In the genomic region with DNA sequence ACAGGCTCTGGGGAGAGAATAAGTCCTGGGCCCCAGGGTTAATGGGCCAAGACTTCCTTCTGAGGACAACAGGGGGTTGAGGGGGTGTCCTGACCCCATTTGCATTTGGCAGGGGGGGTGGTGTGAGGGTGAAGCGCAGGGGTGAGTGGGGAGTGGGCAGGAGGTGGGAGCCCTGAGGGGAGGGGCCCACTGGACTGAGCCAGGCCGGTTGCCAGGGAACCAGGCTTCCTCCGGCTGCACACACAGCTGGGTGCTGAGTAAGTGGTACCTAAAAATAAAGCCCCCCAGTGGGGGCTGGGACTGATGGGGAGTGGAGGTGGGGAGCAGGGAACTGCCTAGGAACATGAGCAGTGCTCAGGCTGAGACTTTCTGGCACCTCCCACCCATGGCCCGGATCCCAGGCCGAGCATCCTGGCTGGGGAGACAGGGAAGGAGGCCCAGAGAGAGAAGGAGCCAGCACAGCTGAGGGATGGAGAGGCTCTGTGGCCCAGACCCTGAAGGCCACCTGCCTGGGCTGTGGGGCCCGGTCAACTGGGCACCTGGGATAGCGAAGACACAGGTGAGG, we compare ENCODE assay signal across 17 cellular contexts. TPM values are rescaled to one million over a fixed set of nuclear protein-coding genes. Genes with fewer than 3 reads are reported as not detected.
DNase-seq lines count a peak whose midpoint lies in the region; ATAC-seq and TF ChIP-seq lines count a peak whose summit lies in the region.
"Had no signal": no experiment of that assay in that cellular context is flagged by ENCODE, and none has a peak within 500 bp of the region (broad histone marks: within the 10 kb centered on the region; RNA-seq: fewer than 3 reads in every experiment).

No MANE protein-coding gene starts in this region.

- H3K36me3 ChIP-seq in IMR-90 (ENCODE audit: control insufficient read depth, insufficient read depth, low read length) (no peaks in the 10 kb centered on the region), trophoblast cell (ENCODE audit: control insufficient read depth in 1 of 2, insufficient read depth in 2 of 2, low read length in 2 of 2) (no peaks in the 10 kb centered on the region)
- H3K36me3 ChIP-seq: transverse colon had no signal

- BruUV-seq in IMR-90 (replicated peaks; lab: Mats Ljungman, UMichigan), result no TSS peak

- H3K79me1 ChIP-seq in IMR-90 (ENCODE audit: low read depth in 1 of 2, low read length in 2 of 2) (no peaks in the 10 kb centered on the region), trophoblast cell (ENCODE audit: low read length) (no peaks in the 10 kb centered on the region)

- H2BK15ac ChIP-seq in IMR-90 (ENCODE audit: low read depth, low read length), result no peak overlapping the region

- H2BK5ac ChIP-seq in IMR-90 (ENCODE audit: low read depth, low read length, poor library complexity, severe bottlenecking) (no peak overlapping the region), trophoblast cell (ENCODE audit: low read depth, low read length, poor library complexity) (no peak overlapping the region)

- TF ChIP-seq CTCF in IMR-90 (conservative IDR thresholded peaks at IDR 0.05; ENCODE audit: low read depth, low read length) (no peak), glutamatergic neuron (IDR thresholded peaks at IDR 0.05; ENCODE audit: partially characterized antibody, unreplicated experiment) (no peak)

- H2BK20ac ChIP-seq in IMR-90 (ENCODE audit: low read depth, low read length), result no peak overlapping the region

- H3K9me3 ChIP-seq in IMR-90 (ENCODE audit: control insufficient read depth, insufficient read depth, low read length) (no peaks in the 10 kb centered on the region), trophoblast cell (ENCODE audit: insufficient read depth, low read depth, low read length) (peaks cover 4% of the 10 kb centered on the region)
- H3K9me3 ChIP-seq: transverse colon had no signal

- no peak overlapping the region for H4K8ac ChIP-seq in IMR-90 (ENCODE audit: low read depth in 2 of 2, low read length in 2 of 2)
- no peak overlapping the region for H4K8ac ChIP-seq in trophoblast cell (ENCODE audit: low read depth, low read length)

- H2AFZ ChIP-seq in IMR-90 (replicated peaks; ENCODE audit: low read length, poor library complexity), result no peak overlapping the region
- no peak overlapping the region for H2AFZ ChIP-seq in trophoblast cell (ENCODE audit: insufficient read depth, low read length, poor library complexity)

- intact Hi-C loops in IMR-90 (cut with micrococcal nuclease), result no loop called here

- H3K27ac ChIP-seq in IMR-90 (ENCODE audit: insufficient read depth, low read length), result no peak overlapping the region
- H3K27ac ChIP-seq in trophoblast cell (ENCODE audit: low read depth, low read length), result no peak overlapping the region
- H3K27ac ChIP-seq: transverse colon had no signal

- no peak for TF ChIP-seq RAD21 in IMR-90 (IDR thresholded peaks at IDR 0.05; ENCODE audit: low read length)

- H4K5ac ChIP-seq in IMR-90 (ENCODE audit: low read depth, low read length), result no peak overlapping the region

- H3K27me3 Mint-ChIP-seq in glutamatergic neuron (ENCODE audit: unreplicated experiment), result peaks cover 7% of the 10 kb centered on the region
- H3K27me3 Mint-ChIP-seq: activated T-cell treated with anti-CD3 and anti-CD28 coated beads, Interleukin-2, amount 50 U/mL, for 24 hours had no signal

- H3K4me1 Mint-ChIP-seq in glutamatergic neuron (ENCODE audit: low read depth, unreplicated experiment), result peaks cover 6% of the 10 kb centered on the region
- no peaks in the 10 kb centered on the region for H3K4me1 Mint-ChIP-seq in stimulated activated effector memory CD8-positive, alpha-beta T cell treated with anti-CD3 and anti-CD28 coated beads, Interleukin-12 subunit alpha, Interleukin-12 subunit beta, amount 100 ng/mL, for 72 hours
- H3K4me1 Mint-ChIP-seq: naive thymus-derived CD8-positive, alpha-beta T cell had no signal

- no peaks in the 10 kb centered on the region for H3K79me2 ChIP-seq in trophoblast cell (ENCODE audit: control insufficient read depth, insufficient read depth, low read length, poor library complexity)

- no peak overlapping the region for H3K23ac ChIP-seq in IMR-90 (ENCODE audit: low read depth, low read length)
- no peak overlapping the region for H3K23ac ChIP-seq in trophoblast cell (ENCODE audit: low read length)

- H3K36me3 Mint-ChIP-seq in glutamatergic neuron (ENCODE audit: unreplicated experiment), result no peaks in the 10 kb centered on the region
- no peaks in the 10 kb centered on the region for H3K36me3 Mint-ChIP-seq in stimulated activated effector memory CD8-positive, alpha-beta T cell treated with anti-CD3 and anti-CD28 coated beads, Interleukin-12 subunit alpha, Interleukin-12 subunit beta, amount 100 ng/mL, for 72 hours
- H3K36me3 Mint-ChIP-seq: activated naive CD8-positive, alpha-beta T cell; naive thymus-derived CD8-positive, alpha-beta T cell had no signal

- peak in 8 of 14 donors; percentile 15 to 64 (median 40) for DNase-seq in C1 segment of cervical spinal cord (lab: John Stamatoyannopoulos, UW)
- no peak for DNase-seq in IMR-90
- peak; percentile 14 for DNase-seq in glutamatergic neuron
- DNase-seq in trophoblast cell, result no peak
- no peak for DNase-seq in stimulated activated effector memory CD8-positive, alpha-beta T cell treated with anti-CD3 and anti-CD28 coated beads, Interleukin-12 subunit alpha, Interleukin-12 subunit beta, amount 100 ng/mL, for 72 hours (ENCODE audit: low spot score in 2 of 2)
- no peak for DNase-seq in stimulated activated CD8-positive, alpha-beta memory T cell treated with anti-CD3 and anti-CD28 coated beads, Interleukin-4, amount 100 ng/mL, for 48 hours
- DNase-seq: activated CD4-positive, alpha-beta T cell treated with anti-CD3 and anti-CD28 coated beads, Interleukin-2, amount 50 U/mL, for 4 hours; activated T-cell treated with anti-CD3 and anti-CD28 coated beads, Interleukin-2, amount 50 U/mL, for 24 hours; effector memory CD4-positive, alpha-beta T cell; naive thymus-derived CD8-positive, alpha-beta T cell; NCI-H2029; NCI-H748 treated with DMSO at 0.1 percent for 48 hours; stimulated activated CD4-positive, alpha-beta T cell treated with anti-CD3 and anti-CD28 coated beads, Interleukin-4, amount 100 ng/mL, for 1 hour; transverse colon had no signal

- ATAC-seq in IMR-90 (ENCODE audit: low read depth) (peak; percentile 37; the same call in 1 of the 2 replicates), GM19035 (IDR thresholded peaks at IDR 0.05; ENCODE audit: unreplicated experiment) (no peak)
- ATAC-seq in stimulated activated effector memory CD8-positive, alpha-beta T cell treated with anti-CD3 and anti-CD28 coated beads, Interleukin-12 subunit alpha, Interleukin-12 subunit beta, amount 100 ng/mL, for 72 hours, result no peak
- ATAC-seq: naive thymus-derived CD8-positive, alpha-beta T cell; Panc1 had no signal

- H2AK9ac ChIP-seq in IMR-90 (replicated peaks; ENCODE audit: low read depth, low read length, poor library complexity), result no peak overlapping the region

- H3K4me1 ChIP-seq in IMR-90 (ENCODE audit: control insufficient read depth, insufficient read depth, low read length), result no peaks in the 10 kb centered on the region
- H3K4me1 ChIP-seq in trophoblast cell (ENCODE audit: control insufficient read depth in 1 of 2, insufficient read depth in 2 of 2, low read length in 2 of 2), result no peaks in the 10 kb centered on the region

- H2BK120ac ChIP-seq in IMR-90 (ENCODE audit: low read depth, low read length), result no peak overlapping the region
- no peak overlapping the region for H2BK120ac ChIP-seq in trophoblast cell (ENCODE audit: insufficient read depth, low read length, poor library complexity)

- no peak for TF ChIP-seq POLR2A in IMR-90 (IDR thresholded peaks at IDR 0.05; ENCODE audit: low read depth, low read length)

- no peak overlapping the region for H3K14ac ChIP-seq in IMR-90 (replicated peaks; ENCODE audit: low read depth, low read length)
- no peak overlapping the region for H3K14ac ChIP-seq in trophoblast cell (ENCODE audit: low read length)

- H4K91ac ChIP-seq in IMR-90 (ENCODE audit: insufficient read depth, low read depth, low read length) (no peak overlapping the region), trophoblast cell (ENCODE audit: low read depth, low read length) (no peak overlapping the region)

- no CpG with 5 or more reads among the region's 7 CpGs for WGBS in IMR-90 (ENCODE audit: extremely low coverage in 2 of 2, insufficient read length in 1 of 2), 2 experiments
- WGBS in trophoblast cell (ENCODE audit: extremely low coverage, insufficient coverage, insufficient read length), result no CpG with 5 or more reads among the region's 7 CpGs

- H3K18ac ChIP-seq in IMR-90 (ENCODE audit: low read depth, low read length) (no peak overlapping the region), trophoblast cell (ENCODE audit: low read length) (no peak overlapping the region)

- POLR2A ChIA-PET in IMR-90 (lab: Charles Lee; ENCODE audit: unreplicated experiment), result no interaction called here

- peaks cover 3% of the 10 kb centered on the region for H4K20me1 ChIP-seq in IMR-90 (ENCODE audit: insufficient read depth, low read length)

- H3K4ac ChIP-seq in IMR-90 (ENCODE audit: low read depth, low read length) (no peak overlapping the region), trophoblast cell (ENCODE audit: low read depth, low read length) (no peak overlapping the region)

- H2BK12ac ChIP-seq in trophoblast cell (ENCODE audit: low read length), result no peak overlapping the region

- H4K12ac ChIP-seq in trophoblast cell (ENCODE audit: low read depth, low read length), result no peak overlapping the region

- no peak overlapping the region for H3K27ac Mint-ChIP-seq in glutamatergic neuron (ENCODE audit: unreplicated experiment)
- H3K27ac Mint-ChIP-seq in stimulated activated effector memory CD8-positive, alpha-beta T cell treated with anti-CD3 and anti-CD28 coated beads, Interleukin-12 subunit alpha, Interleukin-12 subunit beta, amount 100 ng/mL, for 72 hours, result no peak overlapping the region
- H3K27ac Mint-ChIP-seq: activated T-cell treated with anti-CD3 and anti-CD28 coated beads, Interleukin-2, amount 50 U/mL, for 24 hours had no signal

- H3K4me2 ChIP-seq in IMR-90 (ENCODE audit: low read depth, low read length) (no peak overlapping the region), trophoblast cell (ENCODE audit: low read length) (no peak overlapping the region)

- H3K56ac ChIP-seq in IMR-90 (ENCODE audit: extremely low read depth, insufficient read depth, low read length), result no peak overlapping the region

- H3K9ac ChIP-seq in IMR-90 (ENCODE audit: low read depth, low read length) (no peak overlapping the region), trophoblast cell (ENCODE audit: low read length) (no peak overlapping the region)

- in situ Hi-C loops in IMR-90 (cut with MboI; ENCODE audit: low sequenced_read_pairs), result loop anchor here (5.0 kb wide), 1 partner anchor 64 kb away; no protein-coding TSS in a partner anchor

- dilution Hi-C loops in IMR-90 (cut with HindIII; ENCODE audit: low sequenced_read_pairs, unreplicated experiment), result no loop called here

- H3K4me3 ChIP-seq in IMR-90 (ENCODE audit: insufficient read depth, low read depth, low read length) (no peak overlapping the region), trophoblast cell (ENCODE audit: low read depth, low read length) (peak overlapping the region; percentile 22)
- H3K4me3 ChIP-seq: transverse colon had no signal

- peaks cover 3% of the 10 kb centered on the region for H3K9me3 Mint-ChIP-seq in glutamatergic neuron (ENCODE audit: unreplicated experiment)
- no peaks in the 10 kb centered on the region for H3K9me3 Mint-ChIP-seq in stimulated activated effector memory CD8-positive, alpha-beta T cell treated with anti-CD3 and anti-CD28 coated beads, Interleukin-12 subunit alpha, Interleukin-12 subunit beta, amount 100 ng/mL, for 72 hours
- H3K9me3 Mint-ChIP-seq: activated T-cell treated with anti-CD3 and anti-CD28 coated beads, Interleukin-2, amount 50 U/mL, for 24 hours; naive thymus-derived CD8-positive, alpha-beta T cell had no signal

- peaks cover 5% of the 10 kb centered on the region; the same call in 1 of the 2 replicates for H3K27me3 ChIP-seq in IMR-90 (ENCODE audit: control insufficient read depth, insufficient read depth, low read length)
- no peaks in the 10 kb centered on the region for H3K27me3 ChIP-seq in trophoblast cell (ENCODE audit: insufficient read depth, low read length)
- H3K27me3 ChIP-seq: transverse colon had no signal

- H2AK5ac ChIP-seq in IMR-90 (ENCODE audit: low read depth, low read length), result no peak overlapping the region
- no peak overlapping the region for H2AK5ac ChIP-seq in trophoblast cell (ENCODE audit: low read length)

- H3K9me1 ChIP-seq in IMR-90 (ENCODE audit: insufficient read depth, low read length), result no peaks in the 10 kb centered on the region

- CTCF ChIA-PET in IMR-90 (lab: Yijun Ruan, JAX), result no interaction called here

- no peak overlapping the region for H3K4me3 Mint-ChIP-seq in glutamatergic neuron (ENCODE audit: unreplicated experiment)
- H3K4me3 Mint-ChIP-seq in stimulated activated effector memory CD8-positive, alpha-beta T cell treated with anti-CD3 and anti-CD28 coated beads, Interleukin-12 subunit alpha, Interleukin-12 subunit beta, amount 100 ng/mL, for 72 hours, result no peak overlapping the region
- H3K4me3 Mint-ChIP-seq: activated naive CD8-positive, alpha-beta T cell; activated T-cell treated with anti-CD3 and anti-CD28 coated beads, Interleukin-2, amount 50 U/mL, for 24 hours; naive thymus-derived CD8-positive, alpha-beta T cell had no signal

RNA-seq across cellular contexts. Expression of a gene that starts 7.5 kb away (rescaled TPM):
- 0.54 and 1.1 TPM in 2 replicates for total RNA-seq in IMR-90 (2012; rRNA removed)
- polyA plus RNA-seq in IMR-90 (2012; rRNA removed), result 1.4 and 1.8 TPM in 2 replicates
- polyA plus RNA-seq in IMR-90 (2012; cell fraction: cytosol; rRNA removed), result 1.2 and 5.9 TPM in 2 replicates
- 8.4 and 9.1 TPM in 2 replicates for polyA plus RNA-seq in IMR-90 (2012; cell fraction: nucleus; rRNA removed; ENCODE audit: low replicate concordance)
- total RNA-seq in glutamatergic neuron (ENCODE audit: unreplicated experiment), result 140 TPM
- 0.49 and 0.68 TPM in 2 replicates for polyA plus RNA-seq in trophoblast cell (2013)

RNA-seq across cellular contexts. Expression of a gene that starts 26.8 kb away (rescaled TPM):
- 6.1 and 8.9 TPM in 2 replicates for total RNA-seq in IMR-90 (2012; rRNA removed)
- polyA plus RNA-seq in IMR-90 (2012; rRNA removed), result 9.1 and 10.1 TPM in 2 replicates
- 3.3 and 9.5 TPM in 2 replicates for polyA plus RNA-seq in IMR-90 (2012; cell fraction: cytosol; rRNA removed)
- polyA plus RNA-seq in IMR-90 (2012; cell fraction: nucleus; rRNA removed; ENCODE audit: low replicate concordance), result 12.6 and 13.5 TPM in 2 replicates
- total RNA-seq in glutamatergic neuron (ENCODE audit: unreplicated experiment), result 23.2 TPM
- polyA plus RNA-seq in trophoblast cell (2013), result 10.0 and 10.1 TPM in 2 replicates

Comparison
In these comparisons a context has a peak if more than half of its experiments do, and no peak if none do; other contexts are left out.
1. DNase-seq: peak in C1 segment of cervical spinal cord (8 of 14) and glutamatergic neuron (single experiment); none in IMR-90 (single experiment), trophoblast cell (0 of 2), stimulated activated effector memory CD8-positive, alpha-beta T cell treated with anti-CD3 and anti-CD28 coated beads, Interleukin-12 subunit alpha, Interleukin-12 subunit beta, amount 100 ng/mL, for 72 hours (0 of 2) and stimulated activated CD8-positive, alpha-beta memory T cell treated with anti-CD3 and anti-CD28 coated beads, Interleukin-4, amount 100 ng/mL, for 48 hours (single experiment).
2. RNA of a gene that starts 7.5 kb away (total RNA-seq): 140 TPM in glutamatergic neuron (single experiment); 0.54 to 1.1 TPM in IMR-90; every median in the first group is over 10 times any median in the second.